Comparison of ENCODE assay signal across 1 cellular context in the genomic region with DNA sequence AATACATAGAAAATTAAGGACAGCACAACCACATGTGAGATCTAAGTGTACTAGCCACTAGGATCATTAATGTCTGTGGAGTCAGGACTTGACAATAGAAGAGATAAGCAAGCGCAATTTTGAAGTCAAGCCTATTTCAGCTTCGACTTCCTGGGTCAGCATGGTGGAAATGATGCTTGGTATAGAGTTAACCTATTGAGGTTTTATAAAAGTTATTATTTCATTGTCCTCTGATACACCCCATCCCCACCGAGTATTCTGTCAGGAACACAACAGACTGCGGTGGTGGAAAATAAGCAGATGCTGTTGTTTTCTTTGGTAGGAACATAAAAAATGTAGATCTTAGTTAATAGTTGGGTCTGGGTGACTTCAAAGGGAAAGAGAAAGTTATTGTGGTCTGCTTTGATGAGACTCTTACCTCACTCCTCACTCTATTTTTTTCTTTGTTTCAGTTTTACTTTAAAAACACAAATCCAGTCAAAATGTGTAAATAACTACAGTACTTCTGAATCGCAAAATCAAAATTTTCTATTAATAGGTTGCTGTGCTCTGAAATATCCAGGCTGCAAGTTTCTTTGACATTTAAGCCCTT.
TF ChIP-seq lines count a peak whose summit lies in the region.

No MANE protein-coding gene starts in this region.

TF ChIP-seq in WTC11, 78 proteins besides CTCF, POLR2A, EP300 and RAD21 (continued from another document):
- TF ChIP-seq, protein P1, sequence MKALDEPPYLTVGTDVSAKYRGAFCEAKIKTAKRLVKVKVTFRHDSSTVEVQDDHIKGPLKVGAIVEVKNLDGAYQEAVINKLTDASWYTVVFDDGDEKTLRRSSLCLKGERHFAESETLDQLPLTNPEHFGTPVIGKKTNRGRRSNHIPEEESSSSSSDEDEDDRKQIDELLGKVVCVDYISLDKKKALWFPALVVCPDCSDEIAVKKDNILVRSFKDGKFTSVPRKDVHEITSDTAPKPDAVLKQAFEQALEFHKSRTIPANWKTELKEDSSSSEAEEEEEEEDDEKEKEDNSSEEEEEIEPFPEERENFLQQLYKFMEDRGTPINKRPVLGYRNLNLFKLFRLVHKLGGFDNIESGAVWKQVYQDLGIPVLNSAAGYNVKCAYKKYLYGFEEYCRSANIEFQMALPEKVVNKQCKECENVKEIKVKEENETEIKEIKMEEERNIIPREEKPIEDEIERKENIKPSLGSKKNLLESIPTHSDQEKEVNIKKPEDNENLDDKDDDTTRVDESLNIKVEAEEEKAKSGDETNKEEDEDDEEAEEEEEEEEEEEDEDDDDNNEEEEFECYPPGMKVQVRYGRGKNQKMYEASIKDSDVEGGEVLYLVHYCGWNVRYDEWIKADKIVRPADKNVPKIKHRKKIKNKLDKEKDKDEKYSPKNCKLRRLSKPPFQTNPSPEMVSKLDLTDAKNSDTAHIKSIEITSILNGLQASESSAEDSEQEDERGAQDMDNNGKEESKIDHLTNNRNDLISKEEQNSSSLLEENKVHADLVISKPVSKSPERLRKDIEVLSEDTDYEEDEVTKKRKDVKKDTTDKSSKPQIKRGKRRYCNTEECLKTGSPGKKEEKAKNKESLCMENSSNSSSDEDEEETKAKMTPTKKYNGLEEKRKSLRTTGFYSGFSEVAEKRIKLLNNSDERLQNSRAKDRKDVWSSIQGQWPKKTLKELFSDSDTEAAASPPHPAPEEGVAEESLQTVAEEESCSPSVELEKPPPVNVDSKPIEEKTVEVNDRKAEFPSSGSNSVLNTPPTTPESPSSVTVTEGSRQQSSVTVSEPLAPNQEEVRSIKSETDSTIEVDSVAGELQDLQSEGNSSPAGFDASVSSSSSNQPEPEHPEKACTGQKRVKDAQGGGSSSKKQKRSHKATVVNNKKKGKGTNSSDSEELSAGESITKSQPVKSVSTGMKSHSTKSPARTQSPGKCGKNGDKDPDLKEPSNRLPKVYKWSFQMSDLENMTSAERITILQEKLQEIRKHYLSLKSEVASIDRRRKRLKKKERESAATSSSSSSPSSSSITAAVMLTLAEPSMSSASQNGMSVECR (CRISPR knock-in tag; IDR thresholded peaks at IDR 0.05; ENCODE audit: borderline replicate concordance) = no peak
TF ChIP-seq in WTC11: peak in this region for 0.
